8 cellular contexts compared by ENCODE assay signal in the genomic region with DNA sequence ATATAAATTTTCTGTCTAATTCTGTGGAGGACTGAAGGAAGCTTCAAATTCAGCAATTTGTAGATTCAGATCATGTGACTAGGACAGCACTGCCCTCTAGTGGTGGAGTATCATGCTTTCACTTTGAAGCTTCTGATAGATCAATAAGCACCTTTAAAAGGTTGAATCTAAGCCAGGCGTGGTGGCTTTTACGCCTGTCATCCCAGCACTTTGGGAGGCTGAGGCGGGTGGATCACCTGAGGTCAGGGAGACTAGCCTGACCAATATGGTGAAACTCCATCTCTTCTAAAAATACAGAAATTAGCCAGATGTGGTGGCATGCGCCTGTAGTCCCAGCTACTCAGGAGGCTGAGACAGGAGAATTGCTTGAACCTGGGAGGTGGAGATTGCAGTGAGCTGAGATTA. TPM values are rescaled to one million over a fixed set of nuclear protein-coding genes. Genes with fewer than 3 reads are reported as not detected.
DNase-seq lines count a peak whose midpoint lies in the region; ATAC-seq, FAIRE-seq and TF ChIP-seq lines count a peak whose summit lies in the region.
"Not testable (repeated sequence)": the region's sequence is repeated elsewhere in the genome, so short reads cannot be mapped to it uniquely, and the experiment has no call there.

No MANE protein-coding gene starts in this region.

- H3K4me2 ChIP-seq in A549, result not testable (repeated sequence)

- 40% methylated on average over 4 of the region's 4 CpGs for WGBS in A549 (ENCODE audit: missing lambda C conversion rate)

- intact Hi-C loops in left colon (cut with DNase I, micrococcal nuclease), result loop anchor here in 1 of 2 donors (2.0 to 10.0 kb wide), 2 partner anchors 34 to 104 kb away; no protein-coding TSS in a partner anchor

- peak; percentile 49 to 58; a peak in 4 of 5 replicates for TF ChIP-seq RAD21 in A549 (conservative IDR thresholded peaks at IDR 0.05 in 1 of 2, IDR thresholded peaks at IDR 0.05 in 1 of 2)

- not testable (repeated sequence) for TF ChIP-seq EP300 in A549 (IDR thresholded peaks at IDR 0.05)

- H3K4me3 Mint-ChIP-seq in activated CD8-positive, alpha-beta memory T cell treated with anti-CD3 and anti-CD28 coated beads, Interleukin-2, amount 10 ng/mL, durations not matched to agents 7 days and 5 days, result not testable (repeated sequence)

- not testable (repeated sequence) for FAIRE-seq in A549 (lab: Jason Lieb, UNC)
- peak; percentile 43 for FAIRE-seq in GM12891 (lab: Jason Lieb, UNC)

- H3K36me3 Mint-ChIP-seq in activated CD8-positive, alpha-beta memory T cell treated with anti-CD3 and anti-CD28 coated beads, Interleukin-2, amount 10 ng/mL, durations not matched to agents 7 days and 5 days, result not testable (repeated sequence)

- H3K4me1 ChIP-seq in A549, result not testable (repeated sequence)

- not testable (repeated sequence) for H3K4me1 Mint-ChIP-seq in activated CD8-positive, alpha-beta memory T cell treated with anti-CD3 and anti-CD28 coated beads, Interleukin-2, amount 10 ng/mL, durations not matched to agents 7 days and 5 days

- POLR2A ChIA-PET in A549 (lab: Yijun Ruan, JAX), result not testable (repeated sequence)

- peaks cover 40% of the 10 kb centered on the region for H3K27me3 Mint-ChIP-seq in activated CD8-positive, alpha-beta memory T cell treated with anti-CD3 and anti-CD28 coated beads, Interleukin-2, amount 10 ng/mL, durations not matched to agents 7 days and 5 days

- H3K9me3 Mint-ChIP-seq in activated CD8-positive, alpha-beta memory T cell treated with anti-CD3 and anti-CD28 coated beads, Interleukin-2, amount 10 ng/mL, durations not matched to agents 7 days and 5 days (ENCODE audit: low read depth), result not testable (repeated sequence)

- not testable (repeated sequence) for H3K27ac Mint-ChIP-seq in activated CD8-positive, alpha-beta memory T cell treated with anti-CD3 and anti-CD28 coated beads, Interleukin-2, amount 10 ng/mL, durations not matched to agents 7 days and 5 days

- 0 out of 6 replicates have a peak, but pooled peaks of 1 of the 2 experiments have one; percentile 24 for ATAC-seq in A549
- ATAC-seq in activated CD8-positive, alpha-beta memory T cell treated with anti-CD3 and anti-CD28 coated beads, Interleukin-2, amount 10 ng/mL, durations not matched to agents 7 days and 5 days, result peak; percentile 53
- peak; percentile 45 for ATAC-seq in left colon

- TF ChIP-seq CTCF in A549 (IDR thresholded peaks at IDR 0.05), result peak; percentile 68

- not testable (repeated sequence) for TF ChIP-seq POLR2A in A549 (IDR thresholded peaks at IDR 0.05; ENCODE audit: low read length); GM12891 (IDR thresholded peaks at IDR 0.05; ENCODE audit: low read depth, low read length)

- H3K4me3 ChIP-seq in A549, result not testable (repeated sequence)

- H3K9me3 ChIP-seq in A549, result not testable (repeated sequence)

- DNase-seq in A549 (ENCODE audit: low read depth in 1 of 2, low spot score in 1 of 2), result peak; percentile 15 to 64
- peak; percentile 17 for DNase-seq in GM12891 (ENCODE audit: insufficient read length, low spot score)
- peak; percentile 28 for DNase-seq in NCI-H1048 (lab: John Stamatoyannopoulos, UW)
- DNase-seq in RKO (ENCODE audit: low spot score), result peak; percentile 59
- peak; percentile 67 for DNase-seq in activated CD8-positive, alpha-beta memory T cell treated with anti-CD3 and anti-CD28 coated beads, Interleukin-2, amount 10 ng/mL, durations not matched to agents 7 days and 5 days
- peak; percentile 89 for DNase-seq in dermis blood vessel endothelial cell
- DNase-seq in left colon, result peak; percentile 49 to 56
- peak; percentile 14 to 78 (median 43) for DNase-seq in stimulated activated CD4-positive, alpha-beta T cell treated with anti-CD3 and anti-CD28 coated beads, Interleukin-12 subunit alpha, Interleukin-12 subunit beta, amount 100 ng/mL, for 48 hours (ENCODE audit: low read depth in 2 of 3, low spot score in 1 of 3)

- not testable (repeated sequence) for H3K27ac ChIP-seq in A549

- CTCF ChIA-PET in A549 (lab: Yijun Ruan, JAX), result interaction anchor here (0.8 to 2.8 kb wide), 34 partner anchors 8 to 182 kb away, joined by 3 to 44 read pairs (median 6); a partner anchor contains a TSS
- CTCF ChIA-PET in activated CD8-positive, alpha-beta memory T cell treated with anti-CD3 and anti-CD28 coated beads, Interleukin-2, amount 10 ng/mL, durations not matched to agents 7 days and 5 days (lab: Charles Lee), result interaction anchor here (0.6 to 2.4 kb wide), 25 partner anchors 8 to 215 kb away, joined by 3 to 36 read pairs (median 4); no protein-coding TSS in a partner anchor

TF ChIP-seq in A549, 52 proteins besides CTCF, POLR2A, EP300 and RAD21:
- TF ChIP-seq, protein P1, sequence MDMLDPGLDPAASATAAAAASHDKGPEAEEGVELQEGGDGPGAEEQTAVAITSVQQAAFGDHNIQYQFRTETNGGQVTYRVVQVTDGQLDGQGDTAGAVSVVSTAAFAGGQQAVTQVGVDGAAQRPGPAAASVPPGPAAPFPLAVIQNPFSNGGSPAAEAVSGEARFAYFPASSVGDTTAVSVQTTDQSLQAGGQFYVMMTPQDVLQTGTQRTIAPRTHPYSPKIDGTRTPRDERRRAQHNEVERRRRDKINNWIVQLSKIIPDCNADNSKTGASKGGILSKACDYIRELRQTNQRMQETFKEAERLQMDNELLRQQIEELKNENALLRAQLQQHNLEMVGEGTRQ (IDR thresholded peaks at IDR 0.05), result peak; percentile 60; the same call in 1 of the 2 replicates
- TF ChIP-seq SMC3 (IDR thresholded peaks at IDR 0.05), result peak; percentile 58

RNA-seq across cellular contexts. Expression of a gene that starts 56.3 kb away (rescaled TPM):
- 2.2 and 4.6 TPM in 2 replicates for polyA plus RNA-seq in A549 (2011; rRNA removed)
- polyA plus RNA-seq in A549 (2012; cell fraction: cytosol; rRNA removed), result 0.62 and 1.0 TPM in 2 replicates
- polyA plus RNA-seq in A549 (2012; cell fraction: nucleus; rRNA removed), result 0.95 and 2.5 TPM in 2 replicates
- 6.1 to 7.6 TPM (median 6.5 TPM) in 3 replicates for polyA plus RNA-seq in A549 (2017; fragmentation: RNase III; extraction: RNeasy Plus Mini Kit Qiagen cat#74134 plus additional on column Dnase treatment)
- 4.7 and 6.8 TPM in 2 replicates for polyA minus RNA-seq in A549 (2011; rRNA and poly(A)+ RNA removed)
- 0.06 TPM for polyA plus RNA-seq in GM12891 (2012; ENCODE audit: low read depth, missing spikeins)
- under 1 TPM in 1 of 2 experiments, not detected in 1; 0.09 TPM for total RNA-seq in activated CD8-positive, alpha-beta memory T cell treated with anti-CD3 and anti-CD28 coated beads, Interleukin-2, amount 10 ng/mL, durations not matched to agents 7 days and 5 days
- total RNA-seq in dermis blood vessel endothelial cell, result 30.0 and 61.2 TPM in 2 replicates
- total RNA-seq in left colon, result 10 to 100 TPM; 48.1 to 73.0 TPM

Comparison
In these comparisons a context has a peak if more than half of its experiments do, and no peak if none do; other contexts are left out.
1. DNase-seq: peak in every context shown above with its lines; median percentile 89 in dermis blood vessel endothelial cell; 67 in activated CD8-positive, alpha-beta memory T cell treated with anti-CD3 and anti-CD28 coated beads, Interleukin-2, amount 10 ng/mL, durations not matched to agents 7 days and 5 days; 59 in RKO; 52 in left colon; 43 in stimulated activated CD4-positive, alpha-beta T cell treated with anti-CD3 and anti-CD28 coated beads, Interleukin-12 subunit alpha, Interleukin-12 subunit beta, amount 100 ng/mL, for 48 hours; 40 in A549; 28 in NCI-H1048; 17 in GM12891.
2. RNA of a gene that starts 56.3 kb away (total RNA-seq): 48.1 to 73.0 TPM in left colon and 30.0 to 61.2 TPM in dermis blood vessel endothelial cell; 0.09 TPM in activated CD8-positive, alpha-beta memory T cell treated with anti-CD3 and anti-CD28 coated beads, Interleukin-2, amount 10 ng/mL, durations not matched to agents 7 days and 5 days; every median in the first group is over 10 times any median in the second.